In genomic region chr10:5948999-5949759, GRCh38 we compare ENCODE assay signal across 8 cellular contexts. TPM values are rescaled to one million over a fixed set of nuclear protein-coding genes. Genes with fewer than 3 reads are reported as not detected.
A peak's percentile ranks its signal among the peaks of the same experiment; 100 is the strongest.
DNase-seq lines count a peak whose midpoint lies in the region; ATAC-seq and TF ChIP-seq lines count a peak whose summit lies in the region.

No MANE protein-coding gene starts in this region.

- TF ChIP-seq CTCF in WI38 (IDR thresholded peaks at IDR 0.05; ENCODE audit: low read depth, low read length) (peak; percentile 55), nephron (IDR thresholded peaks at IDR 0.05; ENCODE audit: unreplicated experiment in 3 of 3) (peak; percentile 29 to 53 (median 43))

- no peaks in the 10 kb centered on the region for H3K9me3 Mint-ChIP-seq in nephron

- H3K4me3 ChIP-seq in WI38 (ENCODE audit: low read depth, low read length): no peak overlapping the region

- peak; percentile 27 for DNase-seq in COLO668 (lab: John Stamatoyannopoulos, UW; ENCODE audit: unreplicated experiment)
- peak; percentile 65 for DNase-seq in HT-29 (ENCODE audit: low spot score)
- DNase-seq in GM19240 (ENCODE audit: insufficient read length, low spot score): no peak

- peaks cover 35% of the 10 kb centered on the region for H3K4me1 Mint-ChIP-seq in nephron

- ATAC-seq in esophagus mucosa (peak; percentile 26), GM18520 (IDR thresholded peaks at IDR 0.05; ENCODE audit: unreplicated experiment) (no peak), HG03135 (IDR thresholded peaks at IDR 0.05; ENCODE audit: unreplicated experiment) (no peak)

- peaks cover 28% of the 10 kb centered on the region for H3K27me3 Mint-ChIP-seq in nephron (ENCODE audit: low read depth)

- H3K36me3 Mint-ChIP-seq in nephron (ENCODE audit: low read depth): no peaks in the 10 kb centered on the region

- H3K27ac Mint-ChIP-seq in nephron: peak overlapping the region; percentile 21 to 46 (median 30)

- no peak overlapping the region for H3K4me3 Mint-ChIP-seq in nephron

RNA-seq across cellular contexts. Expression of gene IL15RA, which starts 28.2 kb away (rescaled TPM):
- total RNA-seq in HT-29 (2014; rRNA removed; shearing (Covaris generic)): 12.4 and 14.1 TPM in 2 replicates
- 5.2 TPM for total RNA-seq in esophagus mucosa

RNA-seq across cellular contexts. Expression of gene FBH1, which starts 59.1 kb away (rescaled TPM):
- total RNA-seq in HT-29 (2014; rRNA removed; shearing (Covaris generic)): 63.0 and 85.9 TPM in 2 replicates
- 35.3 TPM for total RNA-seq in esophagus mucosa

RNA-seq across cellular contexts. Expression of gene ANKRD16, which starts 59.5 kb away (rescaled TPM):
- total RNA-seq in HT-29 (2014; rRNA removed; shearing (Covaris generic)): 8.7 and 12.7 TPM in 2 replicates
- total RNA-seq in esophagus mucosa: 5.2 TPM
